8 cellular contexts compared by ENCODE assay signal in the genomic region with DNA sequence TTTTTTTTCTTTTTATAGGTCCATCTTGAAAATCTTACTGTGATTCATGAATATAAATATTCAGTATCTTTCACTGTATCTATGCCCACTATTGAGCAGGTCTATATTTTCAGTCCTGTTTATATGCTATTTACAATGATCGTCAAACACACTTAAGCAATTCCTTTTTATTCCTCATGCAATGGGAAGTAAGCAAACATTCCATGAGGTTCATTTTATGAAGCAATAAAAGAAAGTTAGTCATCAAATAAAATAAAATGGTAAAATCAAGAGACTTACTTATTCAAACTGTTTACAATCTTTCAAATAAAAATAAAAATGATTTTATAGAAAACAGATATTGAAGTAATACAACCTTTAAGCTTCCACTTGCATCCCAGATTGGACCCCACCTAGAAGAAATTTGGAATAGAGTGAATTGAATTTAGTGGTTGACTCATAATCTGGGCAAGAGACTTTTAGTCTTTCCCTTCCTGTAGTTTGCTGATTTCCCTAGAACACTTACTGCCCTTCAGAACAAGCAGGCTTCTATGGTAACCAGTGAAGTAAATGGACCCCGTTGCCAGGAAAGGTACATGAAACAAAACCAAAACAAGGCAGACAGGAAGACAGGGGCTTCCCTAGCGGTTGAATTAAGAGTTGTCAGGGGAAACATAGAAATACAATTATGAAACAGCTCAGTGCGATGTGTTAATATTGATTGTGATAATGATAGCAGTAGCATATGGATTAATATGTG.
DNase-seq lines count a peak whose midpoint lies in the region; ATAC-seq, FAIRE-seq and TF ChIP-seq lines count a peak whose summit lies in the region.

No MANE protein-coding gene starts in this region.

- no peak overlapping the region for H3K4me3 ChIP-seq in gastroesophageal sphincter

- no peaks in the 10 kb centered on the region for H3K9me3 ChIP-seq in gastroesophageal sphincter

- TF ChIP-seq POLR2A in GM12892 (IDR thresholded peaks at IDR 0.05; ENCODE audit: low read depth, low read length) (no peak), gastroesophageal sphincter (IDR thresholded peaks at IDR 0.05) (no peak)

- ATAC-seq in GM21717 (IDR thresholded peaks at IDR 0.05; ENCODE audit: unreplicated experiment), result peak; percentile 94
- ATAC-seq in gastroesophageal sphincter, result peak; percentile 74

- WGBS in gastroesophageal sphincter (ENCODE audit: low coverage in 1 of 2), 2 donors, result 31 to 37% methylated on average over 4 of the region's 4 CpGs

- TF ChIP-seq CTCF in gastroesophageal sphincter (IDR thresholded peaks at IDR 0.05), result peak in 3 of 4 experiments; percentile 13 to 26 (median 25)

- H3K4me1 ChIP-seq in gastroesophageal sphincter, result peaks cover 10 to 46% (median 15%) of the 10 kb centered on the region in 3 donors

- FAIRE-seq in GM12892 (lab: Jason Lieb, UNC), result peak; percentile 97

- H3K27me3 ChIP-seq in gastroesophageal sphincter, result no peaks in the 10 kb centered on the region

- peak overlapping the region in 3 of 4 donors; percentile 46 to 66 (median 47) for H3K27ac ChIP-seq in gastroesophageal sphincter

- no peak for TF ChIP-seq EP300 in gastroesophageal sphincter (IDR thresholded peaks at IDR 0.05)

- DNase-seq in GM12892 (ENCODE audit: insufficient read length) (peak; percentile 22), LHCN-M2 (ENCODE audit: low read depth) (peak; percentile 96), GOT3 (lab: John Stamatoyannopoulos, UW) (no peak), Kasumi-1 (lab: John Stamatoyannopoulos, UW) (no peak)
- DNase-seq in activated CD8-positive, alpha-beta memory T cell treated with anti-CD3 and anti-CD28 coated beads, Interleukin-2, amount 50 U/mL, for 4 hours, result peak; percentile 19
- DNase-seq in stimulated activated CD4-positive, alpha-beta T cell treated with anti-CD3 and anti-CD28 coated beads, TNF-alpha, amount 100 ng/mL, for 4 hours (ENCODE audit: low read depth in 3 of 3), result peak in 2 of 3 experiments; percentile 3 to 35

- no peaks in the 10 kb centered on the region for H3K36me3 ChIP-seq in gastroesophageal sphincter

Comparison
In these comparisons a context has a peak if more than half of its experiments do, and no peak if none do; other contexts are left out.
1. DNase-seq: peak in GM12892 (single experiment), LHCN-M2 (single experiment), activated CD8-positive, alpha-beta memory T cell treated with anti-CD3 and anti-CD28 coated beads, Interleukin-2, amount 50 U/mL, for 4 hours (single experiment) and stimulated activated CD4-positive, alpha-beta T cell treated with anti-CD3 and anti-CD28 coated beads, TNF-alpha, amount 100 ng/mL, for 4 hours (2 of 3); none in GOT3 (single experiment) and Kasumi-1 (0 of 2).